In genomic region chrX:46838482-46838857, GRCh38 we compare ENCODE assay signal across 9 cellular contexts. TPM values are rescaled to one million over a fixed set of nuclear protein-coding genes. Genes with fewer than 3 reads are reported as not detected.
DNase-seq lines count a peak whose midpoint lies in the region; ATAC-seq, FAIRE-seq and TF ChIP-seq lines count a peak whose summit lies in the region.
"Had no signal": no experiment of that assay in that cellular context is flagged by ENCODE, and none has a peak within 500 bp of the region (broad histone marks: within the 10 kb centered on the region; RNA-seq: fewer than 3 reads in every experiment).

No MANE protein-coding gene starts in this region.

- peak overlapping the region; percentile 81 for H3K4me3 ChIP-seq in iPS-15b (ENCODE audit: low read depth, low read length)
- peak overlapping the region; percentile 92 for H3K4me3 ChIP-seq in thoracic aorta

- H3K27me3 Mint-ChIP-seq in activated naive CD4-positive, alpha-beta T cell treated with anti-CD3 and anti-CD28 coated beads for 36 hours (ENCODE audit: low read depth), result no peaks in the 10 kb centered on the region
- no peaks in the 10 kb centered on the region for H3K27me3 Mint-ChIP-seq in activated CD8-positive, alpha-beta T cell treated with anti-CD3 and anti-CD28 coated beads, Interleukin-2, amount 10 ng/mL, durations not matched to agents 7 days and 5 days (ENCODE audit: low read depth)

- H3K9me3 ChIP-seq in iPS-15b (ENCODE audit: control insufficient read depth, insufficient read depth, low read length) (no peaks in the 10 kb centered on the region), thoracic aorta (no peaks in the 10 kb centered on the region)

- H3K36me3 Mint-ChIP-seq in activated naive CD4-positive, alpha-beta T cell treated with anti-CD3 and anti-CD28 coated beads for 36 hours (ENCODE audit: low read depth), result peaks cover 2% of the 10 kb centered on the region
- H3K36me3 Mint-ChIP-seq in activated CD8-positive, alpha-beta T cell treated with anti-CD3 and anti-CD28 coated beads, Interleukin-2, amount 10 ng/mL, durations not matched to agents 7 days and 5 days (ENCODE audit: low read depth), result peaks cover 6% of the 10 kb centered on the region

- CTCF ChIA-PET in activated naive CD4-positive, alpha-beta T cell treated with anti-CD3 and anti-CD28 coated beads for 36 hours (lab: Charles Lee), result interaction anchor here (0.7 kb wide), 1 partner anchor 72 kb away, joined by 3 read pairs; no protein-coding TSS in a partner anchor
- CTCF ChIA-PET in activated CD8-positive, alpha-beta T cell treated with anti-CD3 and anti-CD28 coated beads, Interleukin-2, amount 10 ng/mL, durations not matched to agents 7 days and 5 days (lab: Charles Lee), result interaction anchor here (0.7 to 2.0 kb wide), 2 partner anchors 65 to 80 kb away, joined by 3 to 5 read pairs; partner anchors contain the start of gene SLC9A7

- H3K27ac ChIP-seq in thoracic aorta, result no peak overlapping the region

- H3K4me3 Mint-ChIP-seq in activated naive CD4-positive, alpha-beta T cell treated with anti-CD3 and anti-CD28 coated beads for 36 hours, result peak overlapping the region; percentile 91
- peak overlapping the region; percentile 97 for H3K4me3 Mint-ChIP-seq in activated CD8-positive, alpha-beta T cell treated with anti-CD3 and anti-CD28 coated beads, Interleukin-2, amount 10 ng/mL, durations not matched to agents 7 days and 5 days

- no peak for FAIRE-seq in urothelium cell line (lab: Jason Lieb, UNC)

- H3K36me3 ChIP-seq in iPS-15b (ENCODE audit: control insufficient read depth, insufficient read depth, low read length) (no peaks in the 10 kb centered on the region), thoracic aorta (no peaks in the 10 kb centered on the region)

- TF ChIP-seq CTCF in thoracic aorta (IDR thresholded peaks at IDR 0.05), result no peak

- no peaks in the 10 kb centered on the region for H3K9me3 Mint-ChIP-seq in activated naive CD4-positive, alpha-beta T cell treated with anti-CD3 and anti-CD28 coated beads for 36 hours
- no peaks in the 10 kb centered on the region for H3K9me3 Mint-ChIP-seq in activated CD8-positive, alpha-beta T cell treated with anti-CD3 and anti-CD28 coated beads, Interleukin-2, amount 10 ng/mL, durations not matched to agents 7 days and 5 days (ENCODE audit: insufficient read depth)

- intact Hi-C loops in activated naive CD4-positive, alpha-beta T cell treated with anti-CD3 and anti-CD28 coated beads for 36 hours (cut with micrococcal nuclease), result loop anchor here (1.0 to 5.0 kb wide), 2 partner anchors 74 to 293 kb away; partner anchors contain the start of genes JADE3 and ZNF674

- H3K4me1 Mint-ChIP-seq in activated naive CD4-positive, alpha-beta T cell treated with anti-CD3 and anti-CD28 coated beads for 36 hours (ENCODE audit: low read depth), result peaks cover 5% of the 10 kb centered on the region
- peaks cover 9% of the 10 kb centered on the region for H3K4me1 Mint-ChIP-seq in activated CD8-positive, alpha-beta T cell treated with anti-CD3 and anti-CD28 coated beads, Interleukin-2, amount 10 ng/mL, durations not matched to agents 7 days and 5 days (ENCODE audit: low read depth)

- ATAC-seq in activated CD8-positive, alpha-beta T cell treated with anti-CD3 and anti-CD28 coated beads, Interleukin-2, amount 10 ng/mL, durations not matched to agents 7 days and 5 days, result no peak
- ATAC-seq in thoracic aorta (ENCODE audit: insufficient number of reproducible peaks, low FRiP score, low read depth) (no peak), GM21528 (IDR thresholded peaks at IDR 0.05; ENCODE audit: low FRiP score, unreplicated experiment) (no peak)

- POLR2A ChIA-PET in activated CD8-positive, alpha-beta T cell treated with anti-CD3 and anti-CD28 coated beads, Interleukin-2, amount 10 ng/mL, durations not matched to agents 7 days and 5 days (lab: Charles Lee), result no interaction called here

- H3K4me1 ChIP-seq in iPS-15b (ENCODE audit: control insufficient read depth, insufficient read depth, low read length) (no peaks in the 10 kb centered on the region), thoracic aorta (ENCODE audit: control insufficient read depth in 1 of 2, low read depth in 2 of 2) (peaks cover 0 to 29% of the 10 kb centered on the region in 2 donors)

- H3K9ac ChIP-seq in iPS-15b (ENCODE audit: low read depth, low read length), result no peak overlapping the region

- H3K27me3 ChIP-seq in iPS-15b (ENCODE audit: control insufficient read depth, insufficient read depth, low read length) (no peaks in the 10 kb centered on the region), thoracic aorta (replicated peaks; ENCODE audit: insufficient read depth) (no peaks in the 10 kb centered on the region)

- DNase-seq in activated naive CD4-positive, alpha-beta T cell treated with anti-CD3 and anti-CD28 coated beads for 36 hours, result no peak
- no peak for DNase-seq in activated naive CD4-positive, alpha-beta T cell treated with anti-CD3 and anti-CD28 coated beads, Interleukin-2, amount 50 U/mL, for 16 hours
- no peak for DNase-seq in activated CD8-positive, alpha-beta T cell treated with anti-CD3 and anti-CD28 coated beads, Interleukin-2, amount 10 ng/mL, durations not matched to agents 7 days and 5 days
- DNase-seq in thoracic aorta (ENCODE audit: low spot score) (no peak), urothelium cell line (ENCODE audit: low spot score) (no peak), GM19240 (ENCODE audit: insufficient read length, low spot score) (no peak)
- DNase-seq: DMS153 had no signal

- H3K27ac Mint-ChIP-seq in activated naive CD4-positive, alpha-beta T cell treated with anti-CD3 and anti-CD28 coated beads for 36 hours, result peak overlapping the region; percentile 59
- peak overlapping the region; percentile 46 for H3K27ac Mint-ChIP-seq in activated CD8-positive, alpha-beta T cell treated with anti-CD3 and anti-CD28 coated beads, Interleukin-2, amount 10 ng/mL, durations not matched to agents 7 days and 5 days

RNA-seq across cellular contexts. Expression of gene RP2, which starts 1.6 kb away (rescaled TPM):
- 1 to 10 TPM; 4.0 to 4.2 TPM for total RNA-seq in activated naive CD4-positive, alpha-beta T cell treated with anti-CD3 and anti-CD28 coated beads for 36 hours
- 10 to 100 TPM; 11.1 to 12.8 TPM for total RNA-seq in activated CD8-positive, alpha-beta T cell treated with anti-CD3 and anti-CD28 coated beads, Interleukin-2, amount 10 ng/mL, durations not matched to agents 7 days and 5 days
- total RNA-seq in thoracic aorta, result 10 to 100 TPM; 11.8 to 12.7 TPM
